In the genomic region with DNA sequence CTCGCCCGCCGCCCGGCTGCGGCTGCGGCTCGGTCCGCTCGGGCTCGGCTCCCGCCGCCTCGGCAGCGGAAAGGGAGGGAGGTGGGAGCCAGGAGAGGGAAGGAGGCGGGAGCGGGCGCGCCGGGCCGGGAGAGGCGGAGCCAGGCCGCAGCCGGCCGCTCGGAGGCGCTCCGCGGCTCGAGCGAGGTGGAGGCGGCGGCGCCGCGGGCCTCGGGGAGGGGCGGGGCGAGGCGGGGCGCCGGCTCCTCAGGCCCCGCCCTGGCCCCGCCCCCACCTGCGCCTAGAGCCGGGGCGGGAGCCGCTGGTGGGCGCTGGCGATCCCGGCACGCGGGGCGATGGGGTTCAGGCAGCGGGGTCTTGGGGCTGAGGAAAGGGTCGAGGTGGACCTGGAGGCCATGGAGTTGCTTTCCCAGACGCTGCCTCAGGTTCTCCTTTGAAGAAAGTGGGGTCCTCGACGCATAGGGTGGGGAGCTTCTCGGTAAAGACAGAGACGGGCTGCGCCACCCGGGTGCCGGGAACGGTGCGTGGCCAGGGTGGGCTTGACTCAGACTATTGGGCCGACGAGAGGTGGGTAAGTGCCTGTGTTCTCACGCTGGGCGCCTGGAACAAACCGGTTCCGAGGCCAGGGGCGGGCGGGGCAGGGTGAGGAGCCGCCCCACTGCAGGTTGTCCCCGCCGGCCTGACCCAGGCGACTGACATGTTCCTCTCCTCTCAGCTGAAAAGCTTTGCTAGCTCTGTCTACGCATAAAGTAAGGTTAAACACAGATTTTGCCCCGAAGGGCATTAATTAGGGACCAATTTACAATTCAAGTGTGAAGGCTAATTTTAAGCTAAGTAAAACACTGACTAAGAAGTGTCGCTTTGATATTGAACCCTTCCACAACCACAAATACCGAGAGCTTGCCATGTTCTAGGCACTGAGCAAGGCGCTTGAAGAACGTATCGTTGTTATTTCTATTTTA, we compare ENCODE assay signal across 8 cellular contexts. TPM values are rescaled to one million over a fixed set of nuclear protein-coding genes. Genes with fewer than 3 reads are reported as not detected.
DNase-seq lines count a peak whose midpoint lies in the region; ATAC-seq lines count a peak whose summit lies in the region.

A gene (minus strand): TSS at position 75 of the 962 bp plus-strand sequence. CDS start 218 bp downstream, outside the sequence.

- no peaks in the 10 kb centered on the region for H3K36me3 ChIP-seq in esophagus (ENCODE audit: control insufficient read depth in 2 of 2, insufficient read depth in 2 of 2, low read length in 1 of 2)
- H3K36me3 ChIP-seq in mucosa of stomach (ENCODE audit: control insufficient read depth, insufficient read depth, low read length): no peaks in the 10 kb centered on the region

- H3K4me3 Mint-ChIP-seq in activated T-cell treated with anti-CD3 and anti-CD28 coated beads, Interleukin-2, amount 50 U/mL, for 24 hours: peak within 1 kb of the TSS; percentile 77

- H3K9ac ChIP-seq in mucosa of stomach (ENCODE audit: low read length): peak within 1 kb of the TSS; percentile 92

- peak within 1 kb of the TSS; percentile 85 to 89 for H3K27ac ChIP-seq in esophagus (ENCODE audit: low read depth in 2 of 2, low read length in 1 of 2)

- H3K9me3 Mint-ChIP-seq in activated T-cell treated with anti-CD3 and anti-CD28 coated beads, Interleukin-2, amount 50 U/mL, for 24 hours: no peaks in the 10 kb centered on the region

- H3K27me3 Mint-ChIP-seq in activated T-cell treated with anti-CD3 and anti-CD28 coated beads, Interleukin-2, amount 50 U/mL, for 24 hours: peaks cover 16% of the 10 kb centered on the region

- H3K27ac Mint-ChIP-seq in activated T-cell treated with anti-CD3 and anti-CD28 coated beads, Interleukin-2, amount 50 U/mL, for 24 hours: peak within 1 kb of the TSS; percentile 61

- H3K4me1 Mint-ChIP-seq in activated T-cell treated with anti-CD3 and anti-CD28 coated beads, Interleukin-2, amount 50 U/mL, for 24 hours (ENCODE audit: low read depth): peaks cover 20% of the 10 kb centered on the region

- H3K9me3 ChIP-seq in esophagus (ENCODE audit: control insufficient read depth in 2 of 2, insufficient read depth in 1 of 2, low read depth in 1 of 2, low read length in 1 of 2): no peaks in the 10 kb centered on the region
- H3K9me3 ChIP-seq in mucosa of stomach (ENCODE audit: control insufficient read depth, low read length): no peaks in the 10 kb centered on the region

- peak; percentile 92 for ATAC-seq in GM19463 (IDR thresholded peaks at IDR 0.05; ENCODE audit: unreplicated experiment)

- H3K27me3 ChIP-seq in esophagus (ENCODE audit: control insufficient read depth in 1 of 2, insufficient read depth in 2 of 2, low read length in 2 of 2): no peaks in the 10 kb centered on the region
- H3K27me3 ChIP-seq in mucosa of stomach (ENCODE audit: control insufficient read depth, insufficient read depth, low read length): no peaks in the 10 kb centered on the region

- H3K36me3 Mint-ChIP-seq in activated T-cell treated with anti-CD3 and anti-CD28 coated beads, Interleukin-2, amount 50 U/mL, for 24 hours (ENCODE audit: low read depth): no peaks in the 10 kb centered on the region

- H3K4me1 ChIP-seq in esophagus (ENCODE audit: control insufficient read depth in 2 of 2, insufficient read depth in 2 of 2, low read length in 1 of 2) (peaks cover 0 to 5% of the 10 kb centered on the region in 2 donors), mucosa of stomach (ENCODE audit: control insufficient read depth, insufficient read depth, low read length) (peaks cover 18% of the 10 kb centered on the region)

- H3K4me3 ChIP-seq in esophagus (ENCODE audit: low read depth in 1 of 2, low read length in 2 of 2): peak within 1 kb of the TSS; percentile 61 to 72
- H3K4me3 ChIP-seq in mucosa of stomach (ENCODE audit: low read length): peak within 1 kb of the TSS; percentile 85

- peak; percentile 54 for DNase-seq in CMK (ENCODE audit: low read depth)
- peak; percentile 94 for DNase-seq in HPDE6-E6E7 (ENCODE audit: extremely low spot score)
- peak; percentile 88 for DNase-seq in OCI-M1 (lab: John Stamatoyannopoulos, UW)
- peak; percentile 86 for DNase-seq in activated T-cell treated with anti-CD3 and anti-CD28 coated beads, Interleukin-2, amount 50 U/mL, for 24 hours
- DNase-seq in stimulated activated CD8-positive, alpha-beta memory T cell treated with anti-CD3 and anti-CD28 coated beads, Interleukin-4, amount 100 ng/mL, for 24 hours (ENCODE audit: low read depth): peak; percentile 62

- WGBS in esophagus, 2 donors: 3 to 4% methylated on average over 72 to 84 of the region's 84 CpGs

RNA-seq across cellular contexts. Expression of the gene that starts here (rescaled TPM):
- polyA plus RNA-seq in esophagus: 1 to 10 TPM; 5.1 to 7.3 TPM

Comparison
In these comparisons a context has a peak if more than half of its experiments do, and no peak if none do; other contexts are left out.
1. Peak in every context shown above with its lines: DNase-seq, ATAC-seq, H3K4me3 ChIP-seq and H3K27ac ChIP-seq.